ENCODE assay signal across 17 cellular contexts in the genomic region with DNA sequence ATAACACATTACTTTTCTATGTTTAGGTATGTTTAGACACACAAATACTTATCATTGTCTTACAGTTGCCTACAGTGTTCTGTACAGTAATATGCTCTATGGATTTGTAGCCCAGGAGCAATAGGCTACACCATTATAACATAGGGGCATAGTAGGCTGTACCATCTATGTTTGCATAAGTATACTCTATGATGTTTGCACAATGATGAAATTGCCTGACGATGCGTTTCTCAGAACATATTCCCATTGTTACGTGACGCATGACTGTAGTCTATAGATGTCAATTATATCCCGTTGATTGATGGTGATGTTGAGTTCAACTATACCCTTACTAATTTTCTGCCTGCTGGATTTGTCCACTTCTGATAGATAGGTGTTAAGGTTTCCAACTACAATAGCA.
A peak's percentile ranks its signal among the peaks of the same experiment; 100 is the strongest.
DNase-seq lines count a peak whose midpoint lies in the region; ATAC-seq, FAIRE-seq and TF ChIP-seq lines count a peak whose summit lies in the region.
"Had no signal": no experiment of that assay in that cellular context is flagged by ENCODE, and none has a peak within 500 bp of the region (broad histone marks: within the 10 kb centered on the region; RNA-seq: fewer than 3 reads in every experiment).

No MANE protein-coding gene starts in this region.

- no peak for FAIRE-seq in A549 (lab: Jason Lieb, UNC)
- FAIRE-seq: GM18507 had no signal

- no peaks in the 10 kb centered on the region for H3F3A ChIP-seq in PC-3 (ENCODE audit: low read length, unreplicated experiment)

- TF ChIP-seq EP300 in A549 (IDR thresholded peaks at IDR 0.05): no peak

- no peaks in the 10 kb centered on the region for H3K27me3 ChIP-seq in PC-3 (ENCODE audit: low read length)
- H3K27me3 ChIP-seq: BE2C had no signal

- WGBS in A549 (ENCODE audit: missing lambda C conversion rate): 48% methylated on average over 5 of the region's 5 CpGs

- H2AFZ ChIP-seq in PC-3 (ENCODE audit: low read length): no peak overlapping the region

- ATAC-seq in A549 (no peak), PC-3 (no peak)
- ATAC-seq: CD8-positive, alpha-beta T cell had no signal

- H3K9ac ChIP-seq in PC-3 (ENCODE audit: low read length): no peak overlapping the region

- H3K4me2 ChIP-seq in A549: no peak overlapping the region
- no peak overlapping the region for H3K4me2 ChIP-seq in PC-3 (ENCODE audit: low read length)

- no peaks in the 10 kb centered on the region for H4K20me1 ChIP-seq in PC-3 (ENCODE audit: low read length)

- POLR2A ChIA-PET in A549 (lab: Yijun Ruan, JAX) (no interaction called here), PC-3 (lab: Charles Lee; ENCODE audit: unreplicated experiment) (no interaction called here)

- H3K4me1 ChIP-seq in A549: peaks cover 20% of the 10 kb centered on the region
- H3K4me1 ChIP-seq in PC-3 (ENCODE audit: insufficient read depth, low read length): peaks cover 31% of the 10 kb centered on the region

- TF ChIP-seq RAD21 in A549 (conservative IDR thresholded peaks at IDR 0.05 in 1 of 2, IDR thresholded peaks at IDR 0.05 in 1 of 2): no peak

- no peaks in the 10 kb centered on the region for H3K9me3 ChIP-seq in A549
- H3K9me3 ChIP-seq in PC-3 (ENCODE audit: low read length): no peaks in the 10 kb centered on the region
- H3K9me3 ChIP-seq: BE2C had no signal

- intact Hi-C loops in PC-3 (cut with micrococcal nuclease): no loop called here

- no peaks in the 10 kb centered on the region for H3K36me3 ChIP-seq in PC-3 (ENCODE audit: low read depth, low read length)
- H3K36me3 ChIP-seq: BE2C had no signal

- TF ChIP-seq CTCF in A549 (IDR thresholded peaks at IDR 0.05): no peak
- TF ChIP-seq CTCF in PC-3 (conservative IDR thresholded peaks at IDR 0.05; ENCODE audit: low read depth, low read length): no peak

- no peaks in the 10 kb centered on the region for H3K79me2 ChIP-seq in PC-3 (ENCODE audit: low read length)

- no peaks in the 10 kb centered on the region for H3K9me2 ChIP-seq in PC-3 (replicated peaks; ENCODE audit: low read length)

- DNase-seq in A549 (ENCODE audit: low read depth in 1 of 2, low spot score in 1 of 2) (peak in 1 of 2 experiments; percentile 21), DMS153 treated with DMSO at 0.1 percent for 48 hours (lab: John Stamatoyannopoulos, UW; ENCODE audit: unreplicated experiment) (peak; percentile 20), NCI-H146 treated with DMSO at 0.1 percent for 48 hours (lab: John Stamatoyannopoulos, UW; ENCODE audit: unreplicated experiment) (peak; percentile 66), PC-3 (peak; percentile 39), erythroblast (lab: John Stamatoyannopoulos, UW) (no peak), hypothalamus (lab: John Stamatoyannopoulos, UW) (no peak)
- DNase-seq in activated CD4-positive, CD25-positive, alpha-beta regulatory T cell (lab: John Stamatoyannopoulos, UW): no peak
- DNase-seq: BE2C; CD8-positive, alpha-beta T cell; DMS 273 treated with DMSO at 0.1 percent for 48 hours; H7; IMR-90; NCI-H187 treated with DMSO at 0.1 percent for 48 hours; NCI-H446; T1000 had no signal

- TF ChIP-seq POLR2A in A549 (IDR thresholded peaks at IDR 0.05; ENCODE audit: low read length) (no peak), erythroblast (IDR thresholded peaks at IDR 0.05; ENCODE audit: low read length) (no peak)

- H3K27ac ChIP-seq in A549 (no peak overlapping the region), PC-3 (ENCODE audit: low read length) (no peak overlapping the region)
- H3K27ac ChIP-seq: RWPE1 had no signal

- H3K4me3 ChIP-seq in A549: no peak overlapping the region
- no peak overlapping the region for H3K4me3 ChIP-seq in PC-3 (ENCODE audit: low read length)

- CTCF ChIA-PET in A549 (lab: Yijun Ruan, JAX) (no interaction called here), PC-3 (lab: Charles Lee) (no interaction called here)

- BruUV-seq in PC-3 (replicated peaks; lab: Mats Ljungman, UMichigan): no TSS peak

TF ChIP-seq in A549, 52 proteins besides CTCF, POLR2A, EP300 and RAD21:
- TF ChIP-seq CEBPB (IDR thresholded peaks at IDR 0.05): 0 out of 4 replicates have a peak, but pooled peaks of 1 of the 2 experiments have one; percentile 11
- TF ChIP-seq FOXS1 (CRISPR knock-in tag; IDR thresholded peaks at IDR 0.05): no peak
- TF ChIP-seq HDAC2 (IDR thresholded peaks at IDR 0.05): no peak
- TF ChIP-seq MAFK (IDR thresholded peaks at IDR 0.05; ENCODE audit: partially characterized antibody): peak; percentile 56
- no peak for TF ChIP-seq TFCP2L1 (CRISPR knock-in tag; IDR thresholded peaks at IDR 0.05)

Comparison
In these comparisons a context has a peak if more than half of its experiments do, and no peak if none do; other contexts are left out.
1. DNase-seq: peak in DMS153 treated with DMSO at 0.1 percent for 48 hours (single experiment), NCI-H146 treated with DMSO at 0.1 percent for 48 hours (single experiment) and PC-3 (single experiment); none in erythroblast (0 of 2), activated CD4-positive, CD25-positive, alpha-beta regulatory T cell (0 of 4) and hypothalamus (0 of 51).